21 cellular contexts compared by ENCODE assay signal in the genomic region with DNA sequence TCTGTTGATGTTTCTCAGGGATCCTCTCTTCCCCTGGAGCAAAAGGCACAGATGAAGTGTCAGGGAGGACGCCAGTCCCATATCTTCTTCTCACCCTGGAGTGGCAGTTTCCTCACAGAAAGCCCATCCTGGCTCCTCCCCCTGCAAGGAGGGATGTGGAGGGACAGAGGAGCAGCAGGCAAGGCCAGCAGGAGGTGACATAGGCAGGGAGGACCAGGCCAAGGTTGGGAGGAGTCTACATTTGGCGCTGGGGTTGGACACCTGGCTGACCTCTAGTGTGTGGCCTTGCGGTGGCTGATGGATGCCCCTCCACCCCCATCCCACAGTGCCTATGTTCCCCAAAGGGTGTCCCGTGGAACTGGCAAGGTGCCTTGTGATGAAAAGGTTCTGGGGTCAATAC.
"Had no signal": no experiment of that assay in that cellular context is flagged by ENCODE, and none has a peak within 500 bp of the region (broad histone marks: within the 10 kb centered on the region; RNA-seq: fewer than 3 reads in every experiment).

No MANE protein-coding gene starts in this region.

- H3K36me3 ChIP-seq: pancreas, tibial artery, WERI-Rb-1 had no signal

- DNase-seq: activated CD4-positive, alpha-beta T cell treated with anti-CD3 and anti-CD28 coated beads for 1 hour; activated CD4-positive, alpha-beta T cell treated with anti-CD3 and anti-CD28 coated beads, Interleukin-2, amount 50 U/mL, for 1 hour; activated CD8-positive, alpha-beta memory T cell treated with anti-CD3 and anti-CD28 coated beads for 24 hours; activated CD8-positive, alpha-beta memory T cell treated with anti-CD3 and anti-CD28 coated beads, Interleukin-2, amount 50 U/mL, for 48 hours; activated effector memory CD4-positive, alpha-beta T cell treated with Interleukin-2 at 50 U/mL for 16 hours; activated naive CD4-positive, alpha-beta T cell treated with anti-CD3 and anti-CD28 coated beads for 36 hours; activated naive CD8-positive, alpha-beta T cell treated with anti-CD3 and anti-CD28 coated beads, Interleukin-2, amount 10 ng/mL, durations not matched to agents 7 days and 5 days; activated T-cell treated with anti-CD3 and anti-CD28 coated beads, Interleukin-2, amount 50 U/mL, for 72 hours; amniotic stem cell; cerebellar nuclear complex; mammary epithelial cell; right cardiac atrium; stimulated activated CD4-positive, alpha-beta T cell treated with anti-CD3 and anti-CD28 coated beads, Interleukin-4, amount 100 ng/mL, for 4 hours; T-helper 1 cell; tibial artery; WERI-Rb-1 had no signal

- H3K27me3 ChIP-seq: pancreas had no signal

- H3K9me3 ChIP-seq: pancreas, tibial artery had no signal

- H3K4me3 ChIP-seq: coronary artery, pancreas, tibial artery had no signal

- H3K27ac ChIP-seq: coronary artery, pancreas, tibial artery, WERI-Rb-1 had no signal

- FAIRE-seq: endometrium, pancreas, TTC549 had no signal

- ATAC-seq: activated T-cell treated with anti-CD3 and anti-CD28 coated beads, Interleukin-2, amount 50 U/mL, for 72 hours; left ventricle myocardium superior; pancreas; right cardiac atrium had no signal

- H3K4me1 ChIP-seq: pancreas, tibial artery had no signal
